8 cellular contexts compared by ENCODE assay signal in genomic region chr1:212234431-212235298, GRCh38. TPM values are rescaled to one million over a fixed set of nuclear protein-coding genes. Genes with fewer than 3 reads are reported as not detected.
DNase-seq lines count a peak whose midpoint lies in the region; ATAC-seq, FAIRE-seq and TF ChIP-seq lines count a peak whose summit lies in the region.

No MANE protein-coding gene starts in this region.

- intact Hi-C loops in pancreas (cut with DNase I) = no loop called here

- H3K27me3 ChIP-seq in SK-N-SH (ENCODE audit: insufficient read depth) (no peaks in the 10 kb centered on the region), pancreas (no peaks in the 10 kb centered on the region), endodermal cell (ENCODE audit: control insufficient read depth, insufficient read depth, low read length, poor library complexity, severe bottlenecking) (no peaks in the 10 kb centered on the region)

- CTCF ChIA-PET in SK-N-SH (lab: Yijun Ruan, JAX) = no interaction called here

- no peak for TF ChIP-seq CTCF in SK-N-SH (IDR thresholded peaks at IDR 0.05)
- TF ChIP-seq CTCF in pancreas (IDR thresholded peaks at IDR 0.05) = no peak
- TF ChIP-seq CTCF in endodermal cell (conservative IDR thresholded peaks at IDR 0.05) = no peak

- H2AFZ ChIP-seq in SK-N-SH (ENCODE audit: low read depth) = peak overlapping the region; percentile 82

- no peak for TF ChIP-seq RAD21 in SK-N-SH (IDR thresholded peaks at IDR 0.05; ENCODE audit: low read length)

- H3K9me2 ChIP-seq in SK-N-SH = no peaks in the 10 kb centered on the region

- POLR2A ChIA-PET in SK-N-SH (lab: Yijun Ruan, JAX) = no interaction called here

- no peaks in the 10 kb centered on the region for H4K20me1 ChIP-seq in SK-N-SH (ENCODE audit: insufficient read depth)

- peak overlapping the region; percentile 7; the same call in 1 of the 2 replicates for H3K9ac ChIP-seq in SK-N-SH
- no peak overlapping the region for H3K9ac ChIP-seq in endodermal cell (ENCODE audit: extremely low read depth, low read length, poor library complexity, severe bottlenecking)

- 53% methylated on average over 5 of the region's 6 CpGs for WGBS in SK-N-SH (ENCODE audit: low lambda C conversion rate)
- WGBS in pancreas, 2 donors = 73 to 76% methylated on average over 6 of the region's 6 CpGs
- 83 to 92% methylated on average over 4 to 6 of the region's 6 CpGs for WGBS in endodermal cell (ENCODE audit: insufficient coverage in 1 of 2, insufficient read length in 1 of 2), 2 experiments

- DNase-seq in AML-193 (lab: John Stamatoyannopoulos, UW) (peak; percentile 68 to 83), SK-N-SH (peak; percentile 12), pancreas (peak in 3 of 6 donors; percentile 33 to 61 (median 59)), endodermal cell (no peak)
- no peak for DNase-seq in activated CD4-positive, CD25-positive, alpha-beta regulatory T cell treated with anti-CD3 and anti-CD28 coated beads, Interleukin-2, amount 50 U/mL, for 72 hours

- H3K4me3 ChIP-seq in SK-N-SH (ENCODE audit: low read depth in 2 of 2, low read length in 1 of 2) (no peak overlapping the region), pancreas (no peak overlapping the region), endodermal cell (ENCODE audit: low read length) (no peak overlapping the region)

- no peak overlapping the region for H3K27ac Mint-ChIP-seq in endodermal cell

- peaks cover 2 to 10% of the 10 kb centered on the region in 2 experiments; a peak in 3 of 4 replicates for H3K4me1 ChIP-seq in SK-N-SH (ENCODE audit: control insufficient read depth in 1 of 2, insufficient read depth in 2 of 2, low read depth in 1 of 2, low read length in 1 of 2)
- H3K4me1 ChIP-seq in pancreas = peaks cover 26 to 40% (median 27%) of the 10 kb centered on the region in 3 donors
- H3K4me1 ChIP-seq in endodermal cell (ENCODE audit: control insufficient read depth, insufficient read depth, low read length) = peaks cover 22% of the 10 kb centered on the region

- no peaks in the 10 kb centered on the region for H3K36me3 Mint-ChIP-seq in endodermal cell (ENCODE audit: low read depth)

- H3K9me3 ChIP-seq in SK-N-SH (no peaks in the 10 kb centered on the region), pancreas (no peaks in the 10 kb centered on the region), endodermal cell (ENCODE audit: control insufficient read depth, low read length) (no peaks in the 10 kb centered on the region)

- H3F3A ChIP-seq in SK-N-SH (replicated peaks; ENCODE audit: insufficient read depth) = peaks cover 4% of the 10 kb centered on the region

- H3K4me3 Mint-ChIP-seq in endodermal cell = no peak overlapping the region

- peaks cover 37% of the 10 kb centered on the region for H3K4me1 Mint-ChIP-seq in endodermal cell

- peak; percentile 54 for FAIRE-seq in pancreas (lab: Jason Lieb, UNC)

- peak overlapping the region; percentile 58 to 84; a peak in 3 of 4 replicates for H3K27ac ChIP-seq in SK-N-SH (ENCODE audit: low read depth in 2 of 2, low read length in 1 of 2)
- peak overlapping the region in 2 of 4 donors; percentile 39 to 73 for H3K27ac ChIP-seq in pancreas
- no peak overlapping the region for H3K27ac ChIP-seq in endodermal cell (ENCODE audit: low read depth, low read length)

- peak overlapping the region; percentile 20 for H3K4me2 ChIP-seq in SK-N-SH

- H3K79me2 ChIP-seq in SK-N-SH (ENCODE audit: insufficient read depth) = no peaks in the 10 kb centered on the region

- H3K9me3 Mint-ChIP-seq in endodermal cell = no peaks in the 10 kb centered on the region

- ATAC-seq in GM18909 (IDR thresholded peaks at IDR 0.05; ENCODE audit: poor library complexity, unreplicated experiment) = peak; percentile 63
- ATAC-seq in HG03432 (IDR thresholded peaks at IDR 0.05; ENCODE audit: unreplicated experiment) = peak; percentile 79
- peak; percentile 89 for ATAC-seq in esophagus mucosa
- ATAC-seq in pancreas = peak; percentile 79 to 88 (median 80)

- TF ChIP-seq EP300 in SK-N-SH (IDR thresholded peaks at IDR 0.05; ENCODE audit: borderline replicate concordance in 1 of 2, low read depth in 1 of 2, low read length in 1 of 2) = no peak

- H3K36me3 ChIP-seq in SK-N-SH (replicated peaks in 1 of 2; ENCODE audit: control insufficient read depth in 1 of 2, insufficient read depth in 2 of 2, low read length in 1 of 2) = no peaks in the 10 kb centered on the region
- H3K36me3 ChIP-seq in pancreas = no peaks in the 10 kb centered on the region
- H3K36me3 ChIP-seq in endodermal cell (ENCODE audit: control insufficient read depth, insufficient read depth, low read length) = no peaks in the 10 kb centered on the region

- H3K27me3 Mint-ChIP-seq in endodermal cell (ENCODE audit: insufficient read depth) = peaks cover 4% of the 10 kb centered on the region

TF ChIP-seq in SK-N-SH, 30 proteins besides CTCF, POLR2A, EP300 and RAD21:
- TF ChIP-seq MAX (IDR thresholded peaks at IDR 0.05; ENCODE audit: low read depth) (peak; percentile 30; the same call in 1 of the 2 replicates), SIN3A (IDR thresholded peaks at IDR 0.05; ENCODE audit: borderline replicate concordance, low read depth, low read length) (peak; percentile 29; the same call in 1 of the 2 replicates), RCOR1 (IDR thresholded peaks at IDR 0.05; ENCODE audit: low read length) (no peak), RFX5 (IDR thresholded peaks at IDR 0.05; ENCODE audit: low read length) (no peak), POLR2AphosphoS5 (IDR thresholded peaks at IDR 0.05; ENCODE audit: low read depth, low read length) (no peak; the same call in 1 of the 2 replicates), RXRA (IDR thresholded peaks at IDR 0.05; ENCODE audit: borderline replicate concordance, low read depth) (peak; percentile 70; the same call in 1 of the 2 replicates), USF1 (IDR thresholded peaks at IDR 0.05; ENCODE audit: borderline replicate concordance, low read depth) (no peak), NFIC (IDR thresholded peaks at IDR 0.05; ENCODE audit: borderline replicate concordance) (peak; percentile 34; the same call in 1 of the 2 replicates), FOXJ3 (CRISPR knock-in tag; IDR thresholded peaks at IDR 0.05) (no peak), MEF2A (IDR thresholded peaks at IDR 0.05; ENCODE audit: borderline replicate concordance, low read depth) (peak; percentile 97), TCF12 (IDR thresholded peaks at IDR 0.05) (peak; percentile 68), REST (IDR thresholded peaks at IDR 0.05; ENCODE audit: low read depth, low read length) (no peak), PBX3 (IDR thresholded peaks at IDR 0.05) (peak; percentile 55), TEAD4 (IDR thresholded peaks at IDR 0.05; ENCODE audit: borderline replicate concordance, insufficient read depth) (no peak), FOSL2 (IDR thresholded peaks at IDR 0.05; ENCODE audit: borderline replicate concordance, low read depth) (peak; percentile 96), JUND (IDR thresholded peaks at IDR 0.05) (peak; percentile 88)

RNA-seq across cellular contexts. Expression of gene PPP2R5A, which starts 50.5 kb away (rescaled TPM):
- polyA plus RNA-seq in SK-N-SH (2012; rRNA removed) (5.4 and 6.1 TPM in 2 replicates), pancreas (10 to 100 TPM; 14.4 to 19.3 TPM)
- 7.9 and 8.7 TPM in 2 replicates for polyA plus RNA-seq in SK-N-SH (2012; cell fraction: cytosol; rRNA removed)
- 3.9 and 6.1 TPM in 2 replicates for polyA plus RNA-seq in SK-N-SH (2012; cell fraction: nucleus; rRNA removed)
- total RNA-seq in esophagus mucosa (55.7 TPM), pancreas (10 to 100 TPM; 19.6 to 30.5 (median 22.2) TPM), endodermal cell (10 to 100 TPM; 40.7 to 41.4 TPM)
- 17.7 TPM for polyA plus RNA-seq in endodermal cell (2013, experiment 1 of 2)
- polyA plus RNA-seq in endodermal cell (2013, experiment 2 of 2) = 18.3 TPM

Comparison
In these comparisons a context has a peak if more than half of its experiments do, and no peak if none do; other contexts are left out.
1. DNase-seq: peak in AML-193 (2 of 2) and SK-N-SH (single experiment); none in endodermal cell (single experiment) and activated CD4-positive, CD25-positive, alpha-beta regulatory T cell treated with anti-CD3 and anti-CD28 coated beads, Interleukin-2, amount 50 U/mL, for 72 hours (single experiment).
2. Peak in every context shown above with its lines, with median percentiles within 50 percentile points of each other: ATAC-seq.